Comparison of ENCODE assay signal across 23 cellular contexts in the genomic region with DNA sequence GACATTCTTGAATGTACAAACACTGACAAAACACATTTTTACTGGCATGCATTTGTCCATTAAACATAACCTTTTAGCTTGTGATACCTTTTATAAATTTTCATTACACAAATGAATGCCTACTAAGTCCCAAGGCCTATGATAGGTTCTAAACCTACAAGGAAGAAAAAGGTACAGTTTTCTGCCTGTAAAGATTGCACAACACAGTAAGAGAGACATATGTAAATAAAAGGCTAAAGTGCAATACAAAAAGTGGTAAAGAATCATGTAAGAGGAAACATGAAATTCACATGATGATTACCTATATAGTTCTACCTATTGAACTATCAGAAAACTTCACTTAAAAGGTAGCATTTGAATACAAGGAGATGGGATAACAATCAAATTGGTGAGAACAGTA. TPM values are rescaled to one million over a fixed set of nuclear protein-coding genes. Genes with fewer than 3 reads are reported as not detected.
DNase-seq lines count a peak whose midpoint lies in the region; ATAC-seq, FAIRE-seq and TF ChIP-seq lines count a peak whose summit lies in the region.
"Had no signal": no experiment of that assay in that cellular context is flagged by ENCODE, and none has a peak within 500 bp of the region (broad histone marks: within the 10 kb centered on the region; RNA-seq: fewer than 3 reads in every experiment).

No MANE protein-coding gene starts in this region.

- FAIRE-seq in H54 (lab: Jason Lieb, UNC), result no peak
- FAIRE-seq: astrocyte had no signal

- H3K27me3 Mint-ChIP-seq in activated CD8-positive, alpha-beta T cell treated with anti-CD3 and anti-CD28 coated beads for 36 hours, result no peaks in the 10 kb centered on the region
- no peaks in the 10 kb centered on the region for H3K27me3 Mint-ChIP-seq in activated CD8-positive, alpha-beta T cell treated with anti-CD3 and anti-CD28 coated beads, Interleukin-2, amount 10 ng/mL, durations not matched to agents 7 days and 5 days (ENCODE audit: low read depth)
- H3K27me3 Mint-ChIP-seq: progenitor cell of endocrine pancreas had no signal

- TF ChIP-seq POLR2A in H54 (IDR thresholded peaks at IDR 0.05; ENCODE audit: low read depth, low read length), result no peak

- H3K9ac ChIP-seq in SK-N-MC (ENCODE audit: insufficient read length), result no peak overlapping the region

- H3K27me3 ChIP-seq in psoas muscle (ENCODE audit: insufficient read depth in 3 of 3, low read length in 2 of 3), result no peaks in the 10 kb centered on the region
- H3K27me3 ChIP-seq: MG63, uterus had no signal

- peaks cover 43% of the 10 kb centered on the region for H3K4me1 ChIP-seq in psoas muscle

- POLR2A ChIA-PET in activated CD8-positive, alpha-beta T cell treated with anti-CD3 and anti-CD28 coated beads for 36 hours (lab: Charles Lee), result interaction anchor here (0.9 to 1.5 kb wide), 3 partner anchors 11 to 20 kb away, joined by 4 to 7 read pairs (median 4); a partner anchor contains a TSS
- POLR2A ChIA-PET in activated CD8-positive, alpha-beta T cell treated with anti-CD3 and anti-CD28 coated beads, Interleukin-2, amount 10 ng/mL, durations not matched to agents 7 days and 5 days (lab: Charles Lee), result interaction anchor here (1.0 kb wide), 2 partner anchors 14 to 15 kb away, joined by 4 to 5 read pairs; a partner anchor contains a TSS

- no peak overlapping the region for H3K4me3 ChIP-seq in SK-N-MC
- no peak overlapping the region for H3K4me3 ChIP-seq in psoas muscle
- H3K4me3 ChIP-seq: GM23338, lung, MG63, uterus had no signal

- no peak for TF ChIP-seq CTCF in activated CD8-positive, alpha-beta T cell treated with anti-CD3 and anti-CD28 coated beads for 36 hours (IDR thresholded peaks at IDR 0.05)
- TF ChIP-seq CTCF in psoas muscle (IDR thresholded peaks at IDR 0.05), result no peak

- intact Hi-C loops in activated CD8-positive, alpha-beta T cell treated with anti-CD3 and anti-CD28 coated beads for 36 hours (cut with micrococcal nuclease), result loop anchor here (5.0 kb wide), 1 partner anchor 36 kb away; no protein-coding TSS in a partner anchor
- intact Hi-C loops in left colon (cut with DNase I, micrococcal nuclease), result no loop called here
- intact Hi-C loops in psoas muscle (cut with DNase I), result loop anchor here in 1 of 2 donors (5.0 kb wide), 1 partner anchor 36 kb away; no protein-coding TSS in a partner anchor

- H3K4me1 Mint-ChIP-seq in activated CD8-positive, alpha-beta T cell treated with anti-CD3 and anti-CD28 coated beads for 36 hours (ENCODE audit: low read depth), result peaks cover 72% of the 10 kb centered on the region
- peaks cover 48% of the 10 kb centered on the region for H3K4me1 Mint-ChIP-seq in activated CD8-positive, alpha-beta T cell treated with anti-CD3 and anti-CD28 coated beads, Interleukin-2, amount 10 ng/mL, durations not matched to agents 7 days and 5 days (ENCODE audit: low read depth)
- H3K4me1 Mint-ChIP-seq: GM23338, WTC11 had no signal

- DNase-seq in activated CD8-positive, alpha-beta T cell treated with anti-CD3 and anti-CD28 coated beads for 36 hours, result no peak
- no peak for DNase-seq in activated CD8-positive, alpha-beta T cell treated with anti-CD3 and anti-CD28 coated beads, Interleukin-2, amount 10 ng/mL, durations not matched to agents 7 days and 5 days
- DNase-seq in SK-N-MC (ENCODE audit: low read depth, low spot score) (no peak), left colon (no peak), psoas muscle (no peak), H54 (ENCODE audit: insufficient read length, low spot score) (no peak), caudate nucleus (lab: John Stamatoyannopoulos, UW) (no peak)
- DNase-seq: activated effector memory CD4-positive, alpha-beta T cell treated with anti-CD3 and anti-CD28 coated beads, Interleukin-2, amount 50 U/mL, for 16 hours; C1 segment of cervical spinal cord; endodermal cell; MG63; PC-3; SHP77 treated with DMSO at 0.1 percent for 48 hours; stimulated activated CD8-positive, alpha-beta memory T cell treated with anti-CD3 and anti-CD28 coated beads, Interleukin-4, amount 100 ng/mL, for 48 hours; substantia nigra; uterus had no signal

- H3K27ac ChIP-seq in SK-N-MC (peak overlapping the region; percentile 97; the same call in 1 of the 2 replicates), psoas muscle (peak overlapping the region; percentile 71), caudate nucleus (ENCODE audit: low read depth, low read length) (no peak overlapping the region)

- H3K36me3 ChIP-seq in SK-N-MC (ENCODE audit: insufficient read depth, low read length) (peaks cover 79% of the 10 kb centered on the region), psoas muscle (ENCODE audit: insufficient read depth in 1 of 2, low read depth in 1 of 2) (peaks cover 2 to 75% of the 10 kb centered on the region in 2 donors)
- H3K36me3 ChIP-seq: uterus had no signal

- peaks cover 80% of the 10 kb centered on the region for H3K36me3 Mint-ChIP-seq in activated CD8-positive, alpha-beta T cell treated with anti-CD3 and anti-CD28 coated beads for 36 hours (ENCODE audit: low read depth)
- peaks cover 82% of the 10 kb centered on the region for H3K36me3 Mint-ChIP-seq in activated CD8-positive, alpha-beta T cell treated with anti-CD3 and anti-CD28 coated beads, Interleukin-2, amount 10 ng/mL, durations not matched to agents 7 days and 5 days (ENCODE audit: low read depth)

- CTCF ChIA-PET in activated CD8-positive, alpha-beta T cell treated with anti-CD3 and anti-CD28 coated beads for 36 hours (lab: Charles Lee), result no interaction called here
- CTCF ChIA-PET in activated CD8-positive, alpha-beta T cell treated with anti-CD3 and anti-CD28 coated beads, Interleukin-2, amount 10 ng/mL, durations not matched to agents 7 days and 5 days (lab: Charles Lee), result no interaction called here

- H3K9me3 ChIP-seq in SK-N-MC (ENCODE audit: low read depth, low read length) (no peaks in the 10 kb centered on the region), psoas muscle (no peaks in the 10 kb centered on the region)
- H3K9me3 ChIP-seq: MG63, uterus had no signal

- no peak for ATAC-seq in activated CD8-positive, alpha-beta T cell treated with anti-CD3 and anti-CD28 coated beads for 36 hours
- no peak for ATAC-seq in activated CD8-positive, alpha-beta T cell treated with anti-CD3 and anti-CD28 coated beads, Interleukin-2, amount 10 ng/mL, durations not matched to agents 7 days and 5 days
- ATAC-seq in left colon, result peak; percentile 90
- no peak for ATAC-seq in psoas muscle
- ATAC-seq in GM18861 (IDR thresholded peaks at IDR 0.05; ENCODE audit: unreplicated experiment), result no peak
- ATAC-seq: GM23338, PC-3, WTC11 had no signal

- no peaks in the 10 kb centered on the region for H3K9me3 Mint-ChIP-seq in activated CD8-positive, alpha-beta T cell treated with anti-CD3 and anti-CD28 coated beads for 36 hours
- H3K9me3 Mint-ChIP-seq in activated CD8-positive, alpha-beta T cell treated with anti-CD3 and anti-CD28 coated beads, Interleukin-2, amount 10 ng/mL, durations not matched to agents 7 days and 5 days (ENCODE audit: insufficient read depth), result no peaks in the 10 kb centered on the region
- H3K9me3 Mint-ChIP-seq: endodermal cell, GM23338, nephron, WTC11 had no signal

- H3K27ac Mint-ChIP-seq in activated CD8-positive, alpha-beta T cell treated with anti-CD3 and anti-CD28 coated beads for 36 hours, result peak overlapping the region; percentile 21
- H3K27ac Mint-ChIP-seq in activated CD8-positive, alpha-beta T cell treated with anti-CD3 and anti-CD28 coated beads, Interleukin-2, amount 10 ng/mL, durations not matched to agents 7 days and 5 days, result no peak overlapping the region
- H3K27ac Mint-ChIP-seq: endodermal cell, GM23338, progenitor cell of endocrine pancreas, WTC11 had no signal

- no peak overlapping the region for H3K4me3 Mint-ChIP-seq in activated CD8-positive, alpha-beta T cell treated with anti-CD3 and anti-CD28 coated beads for 36 hours
- no peak overlapping the region for H3K4me3 Mint-ChIP-seq in activated CD8-positive, alpha-beta T cell treated with anti-CD3 and anti-CD28 coated beads, Interleukin-2, amount 10 ng/mL, durations not matched to agents 7 days and 5 days
- H3K4me3 Mint-ChIP-seq: endodermal cell, GM23338, nephron, WTC11 had no signal

RNA-seq across cellular contexts. Expression of a gene that starts 14.6 kb away (rescaled TPM):
- total RNA-seq in activated CD8-positive, alpha-beta T cell treated with anti-CD3 and anti-CD28 coated beads for 36 hours, result 10 to 100 TPM; 22.1 to 22.4 TPM
- total RNA-seq in activated CD8-positive, alpha-beta T cell treated with anti-CD3 and anti-CD28 coated beads, Interleukin-2, amount 10 ng/mL, durations not matched to agents 7 days and 5 days, result 10 to 100 TPM; 27.0 to 28.0 TPM
- total RNA-seq in left colon (10 to 100 TPM; 23.4 to 34.0 TPM), psoas muscle (10 to 100 TPM in 1 of 4 donors, 1 to 10 TPM in 3; 7.1 to 11.0 (median 8.3) TPM)
- polyA plus RNA-seq in psoas muscle, result 1 to 10 TPM; 1.7 to 8.1 (median 3.0) TPM

RNA-seq across cellular contexts. Expression of a gene that starts 39.1 kb away (rescaled TPM):
- total RNA-seq in activated CD8-positive, alpha-beta T cell treated with anti-CD3 and anti-CD28 coated beads for 36 hours, result 100 to 1,000 TPM; 378 to 401 TPM
- total RNA-seq in activated CD8-positive, alpha-beta T cell treated with anti-CD3 and anti-CD28 coated beads, Interleukin-2, amount 10 ng/mL, durations not matched to agents 7 days and 5 days, result 100 to 1,000 TPM; 257 to 275 TPM
- total RNA-seq in left colon, result 100 to 1,000 TPM; 100 to 138 TPM
- total RNA-seq in psoas muscle, result 100 to 1,000 TPM; 136 to 238 (median 211) TPM
- polyA plus RNA-seq in psoas muscle, result 100 to 1,000 TPM; 235 to 466 (median 274) TPM
